Comparison of ENCODE assay signal across 1 cellular context in genomic region chr7:45479781-45480180, GRCh38.
TF ChIP-seq lines count a peak whose summit lies in the region.

No MANE protein-coding gene starts in this region.

TF ChIP-seq in SK-N-SH, 30 proteins besides CTCF, POLR2A, EP300 and RAD21 (continued from another document):
- TF ChIP-seq, protein P1, sequence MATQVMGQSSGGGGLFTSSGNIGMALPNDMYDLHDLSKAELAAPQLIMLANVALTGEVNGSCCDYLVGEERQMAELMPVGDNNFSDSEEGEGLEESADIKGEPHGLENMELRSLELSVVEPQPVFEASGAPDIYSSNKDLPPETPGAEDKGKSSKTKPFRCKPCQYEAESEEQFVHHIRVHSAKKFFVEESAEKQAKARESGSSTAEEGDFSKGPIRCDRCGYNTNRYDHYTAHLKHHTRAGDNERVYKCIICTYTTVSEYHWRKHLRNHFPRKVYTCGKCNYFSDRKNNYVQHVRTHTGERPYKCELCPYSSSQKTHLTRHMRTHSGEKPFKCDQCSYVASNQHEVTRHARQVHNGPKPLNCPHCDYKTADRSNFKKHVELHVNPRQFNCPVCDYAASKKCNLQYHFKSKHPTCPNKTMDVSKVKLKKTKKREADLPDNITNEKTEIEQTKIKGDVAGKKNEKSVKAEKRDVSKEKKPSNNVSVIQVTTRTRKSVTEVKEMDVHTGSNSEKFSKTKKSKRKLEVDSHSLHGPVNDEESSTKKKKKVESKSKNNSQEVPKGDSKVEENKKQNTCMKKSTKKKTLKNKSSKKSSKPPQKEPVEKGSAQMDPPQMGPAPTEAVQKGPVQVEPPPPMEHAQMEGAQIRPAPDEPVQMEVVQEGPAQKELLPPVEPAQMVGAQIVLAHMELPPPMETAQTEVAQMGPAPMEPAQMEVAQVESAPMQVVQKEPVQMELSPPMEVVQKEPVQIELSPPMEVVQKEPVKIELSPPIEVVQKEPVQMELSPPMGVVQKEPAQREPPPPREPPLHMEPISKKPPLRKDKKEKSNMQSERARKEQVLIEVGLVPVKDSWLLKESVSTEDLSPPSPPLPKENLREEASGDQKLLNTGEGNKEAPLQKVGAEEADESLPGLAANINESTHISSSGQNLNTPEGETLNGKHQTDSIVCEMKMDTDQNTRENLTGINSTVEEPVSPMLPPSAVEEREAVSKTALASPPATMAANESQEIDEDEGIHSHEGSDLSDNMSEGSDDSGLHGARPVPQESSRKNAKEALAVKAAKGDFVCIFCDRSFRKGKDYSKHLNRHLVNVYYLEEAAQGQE (IDR thresholded peaks at IDR 0.05; ENCODE audit: low read depth, low read length) = no peak
- TF ChIP-seq USF2 (IDR thresholded peaks at IDR 0.05; ENCODE audit: borderline replicate concordance, low read depth, low read length) = no peak
- no peak for TF ChIP-seq MEF2A (IDR thresholded peaks at IDR 0.05; ENCODE audit: borderline replicate concordance, low read depth)
- TF ChIP-seq TAF1 (IDR thresholded peaks at IDR 0.05; ENCODE audit: borderline replicate concordance, low read depth, low read length) = no peak
TF ChIP-seq in SK-N-SH: peak in this region for 0.
